ENCODE assay signal across 29 cellular contexts in genomic region chr1:230761443-230762167, GRCh38. TPM values are rescaled to one million over a fixed set of nuclear protein-coding genes. Genes with fewer than 3 reads are reported as not detected.
"Had no signal": no experiment of that assay in that cellular context is flagged by ENCODE, and none has a peak within 500 bp of the region (broad histone marks: within the 10 kb centered on the region; RNA-seq: fewer than 3 reads in every experiment).

No MANE protein-coding gene starts in this region.

- DNase-seq: activated CD4-positive, alpha-beta T cell treated with anti-CD3 and anti-CD28 coated beads for 4 hours; activated CD4-positive, alpha-beta T cell treated with anti-CD3 and anti-CD28 coated beads, Interleukin-2, amount 50 U/mL, for 4 hours; activated CD8-positive, alpha-beta T cell treated with anti-CD3 and anti-CD28 coated beads, Interleukin-2, amount 10 ng/mL, durations not matched to agents 7 days and 5 days; activated effector memory CD4-positive, alpha-beta T cell treated with Interleukin-2 at 50 U/mL for 16 hours; activated naive CD4-positive, alpha-beta T cell treated with Interleukin-2 at 50 U/mL for 16 hours; activated T-cell treated with anti-CD3 and anti-CD28 coated beads, Interleukin-2, amount 50 U/mL, for 24 hours; amygdala; brain microvascular endothelial cell; caudate nucleus; MG63; MV-4-11; NCI-H1105; NCI-H1436; NCI-H1694 treated with DMSO at 0.1 percent for 48 hours; NCI-H2029 treated with DMSO at 0.1 percent for 48 hours; NCI-H345; NCI-H510A; NCI-H526 treated with DMSO at 0.1 percent for 48 hours; NCI-H82; SHP77; SW 1271 had no signal

- ATAC-seq: activated CD4-positive, CD25-positive, alpha-beta regulatory T cell treated with anti-CD3 and anti-CD28 coated beads, Interleukin-2, amount 50 U/mL, for 24 hours; activated CD8-positive, alpha-beta T cell treated with anti-CD3 and anti-CD28 coated beads, Interleukin-2, amount 10 ng/mL, durations not matched to agents 7 days and 5 days; SK-N-SH treated with all-trans-retinoic acid at 6 μM for 48 hours had no signal

- H3K36me3 ChIP-seq: brain microvascular endothelial cell, MG63, SJSA1 had no signal

- H3K36me3 Mint-ChIP-seq: activated naive CD8-positive, alpha-beta T cell had no signal

- H3K27ac ChIP-seq: brain microvascular endothelial cell, SJSA1 had no signal

- H3K27me3 ChIP-seq: brain microvascular endothelial cell, MG63, SJSA1 had no signal

- H3K9me3 Mint-ChIP-seq: activated T-cell treated with anti-CD3 and anti-CD28 coated beads, Interleukin-2, amount 50 U/mL, for 24 hours; activated T-helper 1 cell treated with anti-CD3 and anti-CD28 coated beads, Interleukin-12 subunit alpha, Interleukin-12 subunit beta, Interleukin-2, Interleukin-4 antibody, amounts not matched to agents 30 ng/mL and 10 ng/mL and 1 ng/mL, durations not matched to agents 14 hours and 24 hours and 36 hours had no signal

- H3K4me1 ChIP-seq: SJSA1 had no signal

- FAIRE-seq: astrocyte, RCC 7860 had no signal

- H3K4me3 ChIP-seq: MG63, SJSA1 had no signal

- H3K9me3 ChIP-seq: MG63, SJSA1 had no signal

- H3K4me3 Mint-ChIP-seq: activated CD8-positive, alpha-beta T cell treated with anti-CD3 and anti-CD28 coated beads, Interleukin-2, amount 10 ng/mL, durations not matched to agents 7 days and 5 days; activated naive CD8-positive, alpha-beta T cell; activated T-cell treated with anti-CD3 and anti-CD28 coated beads, Interleukin-2, amount 50 U/mL, for 24 hours; activated T-helper 1 cell treated with anti-CD3 and anti-CD28 coated beads, Interleukin-12 subunit alpha, Interleukin-12 subunit beta, Interleukin-2, Interleukin-4 antibody, amounts not matched to agents 30 ng/mL and 10 ng/mL and 1 ng/mL, durations not matched to agents 14 hours and 24 hours and 36 hours had no signal

- H3K27ac Mint-ChIP-seq: activated CD8-positive, alpha-beta T cell treated with anti-CD3 and anti-CD28 coated beads, Interleukin-2, amount 10 ng/mL, durations not matched to agents 7 days and 5 days; activated naive CD8-positive, alpha-beta T cell; activated T-cell treated with anti-CD3 and anti-CD28 coated beads, Interleukin-2, amount 50 U/mL, for 24 hours; activated T-helper 1 cell treated with anti-CD3 and anti-CD28 coated beads, Interleukin-12 subunit alpha, Interleukin-12 subunit beta, Interleukin-2, Interleukin-4 antibody, amounts not matched to agents 30 ng/mL and 10 ng/mL and 1 ng/mL, durations not matched to agents 14 hours and 24 hours and 36 hours had no signal

RNA-seq across cellular contexts. Expression of gene CAPN9, which starts 14.4 kb away (rescaled TPM):
- total RNA-seq: activated CD8-positive, alpha-beta T cell treated with anti-CD3 and anti-CD28 coated beads, Interleukin-2, amount 10 ng/mL, durations not matched to agents 7 days and 5 days; activated T-helper 1 cell treated with anti-CD3 and anti-CD28 coated beads, Interleukin-12 subunit alpha, Interleukin-12 subunit beta, Interleukin-2, Interleukin-4 antibody, amounts not matched to agents 30 ng/mL and 10 ng/mL and 1 ng/mL, durations not matched to agents 14 hours and 24 hours and 36 hours; astrocyte; SJSA1; T-helper 1 cell treated with Interleukin-12 subunit alpha and Interleukin-12 subunit beta and Interleukin-4 antibody, amounts not matched to agents 30 ng/mL and 1 ng/mL, for 36 hours had no signal

RNA-seq across cellular contexts. Expression of gene AGT, which starts 47.7 kb away (rescaled TPM):
- total RNA-seq: activated CD8-positive, alpha-beta T cell treated with anti-CD3 and anti-CD28 coated beads, Interleukin-2, amount 10 ng/mL, durations not matched to agents 7 days and 5 days; activated T-helper 1 cell treated with anti-CD3 and anti-CD28 coated beads, Interleukin-12 subunit alpha, Interleukin-12 subunit beta, Interleukin-2, Interleukin-4 antibody, amounts not matched to agents 30 ng/mL and 10 ng/mL and 1 ng/mL, durations not matched to agents 14 hours and 24 hours and 36 hours; SJSA1; T-helper 1 cell treated with Interleukin-12 subunit alpha and Interleukin-12 subunit beta and Interleukin-4 antibody, amounts not matched to agents 30 ng/mL and 1 ng/mL, for 36 hours had no signal
